ENCODE assay signal across 12 cellular contexts in genomic region chrX:15680401-15680800, GRCh38. TPM values are rescaled to one million over a fixed set of nuclear protein-coding genes. Genes with fewer than 3 reads are reported as not detected.
DNase-seq lines count a peak whose midpoint lies in the region; ATAC-seq and TF ChIP-seq lines count a peak whose summit lies in the region.
"Had no signal": no experiment of that assay in that cellular context is flagged by ENCODE, and none has a peak within 500 bp of the region (broad histone marks: within the 10 kb centered on the region; RNA-seq: fewer than 3 reads in every experiment).

No MANE protein-coding gene starts in this region.

- H3K9me3 Mint-ChIP-seq in activated naive CD8-positive, alpha-beta T cell treated with anti-CD3 and anti-CD28 coated beads, Interleukin-2, amount 10 ng/mL, durations not matched to agents 7 days and 5 days: no peaks in the 10 kb centered on the region
- H3K9me3 Mint-ChIP-seq in mesothelial cell of epicardium: no peaks in the 10 kb centered on the region
- H3K9me3 Mint-ChIP-seq: activated B cell treated with CpG ODN at 0.5 μM for 24 hours, neural progenitor cell had no signal

- H3K4me1 Mint-ChIP-seq in activated naive CD8-positive, alpha-beta T cell treated with anti-CD3 and anti-CD28 coated beads, Interleukin-2, amount 10 ng/mL, durations not matched to agents 7 days and 5 days: peaks cover 17% of the 10 kb centered on the region
- H3K4me1 Mint-ChIP-seq in mesothelial cell of epicardium: peaks cover 20% of the 10 kb centered on the region

- ATAC-seq in GM18907 (IDR thresholded peaks at IDR 0.05; ENCODE audit: unreplicated experiment): peak; percentile 47
- ATAC-seq in HG03159 (IDR thresholded peaks at IDR 0.05; ENCODE audit: unreplicated experiment): peak; percentile 47
- ATAC-seq in activated naive CD8-positive, alpha-beta T cell treated with anti-CD3 and anti-CD28 coated beads, Interleukin-2, amount 10 ng/mL, durations not matched to agents 7 days and 5 days (ENCODE audit: low read depth): no peak
- ATAC-seq in GM18519 (IDR thresholded peaks at IDR 0.05; ENCODE audit: low FRiP score, unreplicated experiment): no peak

- H3K4me3 Mint-ChIP-seq in activated naive CD8-positive, alpha-beta T cell treated with anti-CD3 and anti-CD28 coated beads, Interleukin-2, amount 10 ng/mL, durations not matched to agents 7 days and 5 days: peak overlapping the region; percentile 6
- H3K4me3 Mint-ChIP-seq in mesothelial cell of epicardium: no peak overlapping the region
- H3K4me3 Mint-ChIP-seq: activated B cell treated with CpG ODN at 0.5 μM for 24 hours, neural progenitor cell had no signal

- TF ChIP-seq CTCF in mesothelial cell of epicardium (IDR thresholded peaks at IDR 0.05; ENCODE audit: unreplicated experiment): no peak

- POLR2A ChIA-PET in activated naive CD8-positive, alpha-beta T cell treated with anti-CD3 and anti-CD28 coated beads, Interleukin-2, amount 10 ng/mL, durations not matched to agents 7 days and 5 days (lab: Charles Lee): no interaction called here

- peaks cover 3% of the 10 kb centered on the region for H3K36me3 Mint-ChIP-seq in activated naive CD8-positive, alpha-beta T cell treated with anti-CD3 and anti-CD28 coated beads, Interleukin-2, amount 10 ng/mL, durations not matched to agents 7 days and 5 days
- H3K36me3 Mint-ChIP-seq in mesothelial cell of epicardium: no peaks in the 10 kb centered on the region

- no peak for DNase-seq in activated naive CD8-positive, alpha-beta T cell treated with anti-CD3 and anti-CD28 coated beads, Interleukin-2, amount 10 ng/mL, durations not matched to agents 7 days and 5 days
- no peak for DNase-seq in mesothelial cell of epicardium (ENCODE audit: low spot score in 2 of 2, unreplicated experiment in 2 of 2)
- DNase-seq in NCI-H748 (lab: John Stamatoyannopoulos, UW; ENCODE audit: unreplicated experiment): no peak
- no peak for DNase-seq in SIG-M5 treated with dmso at 0.1 percent for 504 hours (lab: John Stamatoyannopoulos, UW; ENCODE audit: unreplicated experiment)
- DNase-seq: activated B cell treated with CpG ODN at 0.5 μM for 24 hours, head of caudate nucleus, NCI-H510A had no signal

- H3K27ac Mint-ChIP-seq in activated naive CD8-positive, alpha-beta T cell treated with anti-CD3 and anti-CD28 coated beads, Interleukin-2, amount 10 ng/mL, durations not matched to agents 7 days and 5 days: peak overlapping the region; percentile 61
- H3K27ac Mint-ChIP-seq in mesothelial cell of epicardium: peak overlapping the region; percentile 77
- H3K27ac Mint-ChIP-seq: activated B cell treated with CpG ODN at 0.5 μM for 24 hours, neural progenitor cell had no signal

- H3K27me3 Mint-ChIP-seq in activated naive CD8-positive, alpha-beta T cell treated with anti-CD3 and anti-CD28 coated beads, Interleukin-2, amount 10 ng/mL, durations not matched to agents 7 days and 5 days: no peaks in the 10 kb centered on the region
- H3K27me3 Mint-ChIP-seq in mesothelial cell of epicardium (ENCODE audit: low read depth): no peaks in the 10 kb centered on the region
- H3K27me3 Mint-ChIP-seq: activated B cell treated with CpG ODN at 0.5 μM for 24 hours had no signal

RNA-seq across cellular contexts. Expression of gene CLTRN, which starts 15.8 kb away (rescaled TPM):
- total RNA-seq in activated naive CD8-positive, alpha-beta T cell treated with anti-CD3 and anti-CD28 coated beads, Interleukin-2, amount 10 ng/mL, durations not matched to agents 7 days and 5 days: under 1 TPM in 1 of 2 experiments, not detected in 1; 0.43 TPM
- total RNA-seq in mesothelial cell of epicardium: 1.2 to 1.8 TPM (median 1.4 TPM) in 3 replicates
- total RNA-seq: ascending aorta had no signal

RNA-seq across cellular contexts. Expression of gene CA5B, which starts 57.7 kb away (rescaled TPM):
- total RNA-seq in activated naive CD8-positive, alpha-beta T cell treated with anti-CD3 and anti-CD28 coated beads, Interleukin-2, amount 10 ng/mL, durations not matched to agents 7 days and 5 days: 10 to 100 TPM; 18.5 to 23.4 TPM
- 24.0 to 25.3 TPM (median 24.7 TPM) in 3 replicates for total RNA-seq in mesothelial cell of epicardium

Comparison
In these comparisons a context has a peak if more than half of its experiments do, and no peak if none do; other contexts are left out.
1. ATAC-seq: peak in GM18907 (single experiment) and HG03159 (single experiment); none in activated naive CD8-positive, alpha-beta T cell treated with anti-CD3 and anti-CD28 coated beads, Interleukin-2, amount 10 ng/mL, durations not matched to agents 7 days and 5 days (single experiment) and GM18519 (single experiment).